Comparison of ENCODE assay signal across 26 cellular contexts in genomic region chr9:89330513-89330912, GRCh38. TPM values are rescaled to one million over a fixed set of nuclear protein-coding genes. Genes with fewer than 3 reads are reported as not detected.
DNase-seq lines count a peak whose midpoint lies in the region; ATAC-seq and TF ChIP-seq lines count a peak whose summit lies in the region.
"Had no signal": no experiment of that assay in that cellular context is flagged by ENCODE, and none has a peak within 500 bp of the region (broad histone marks: within the 10 kb centered on the region; RNA-seq: fewer than 3 reads in every experiment).

No MANE protein-coding gene starts in this region.

- H3K9me3 ChIP-seq in BE2C (no peaks in the 10 kb centered on the region), Panc1 (ENCODE audit: control insufficient read depth, insufficient read depth, low read depth, low read length) (no peaks in the 10 kb centered on the region)
- H3K9me3 ChIP-seq: A549, BLaER1 had no signal

- H3K4me3 ChIP-seq in BE2C (ENCODE audit: low read depth, low read length) (no peak overlapping the region), Panc1 (ENCODE audit: low read depth in 2 of 2, low read length in 2 of 2) (no peak overlapping the region)
- H3K4me3 ChIP-seq: A549, BLaER1, GM12878 had no signal

- no peak overlapping the region for H3K27ac ChIP-seq in Panc1 (ENCODE audit: low read length)
- H3K27ac ChIP-seq: 22Rv1, A549, BLaER1 had no signal

- TSS peak; percentile 13 for BruUV-seq in Panc1 (replicated peaks; lab: Mats Ljungman, UMichigan)

- CTCF ChIA-PET in Panc1 (lab: Charles Lee) = no interaction called here

- no peaks in the 10 kb centered on the region for H3K9me3 Mint-ChIP-seq in stimulated activated naive B cell treated with anti-CD40 and anti-IgM and Interleukin-4, amounts not matched to agents 10 μg/mL and 1 μg/mL and 100 μg/mL, for 72 hours
- H3K9me3 Mint-ChIP-seq: CD14-positive monocyte; CD4-positive, alpha-beta memory T cell; CD4-positive, CD25-positive, alpha-beta regulatory T cell; CD8-positive, alpha-beta memory T cell had no signal

- H3K4me1 Mint-ChIP-seq in stimulated activated naive B cell treated with anti-CD40 and anti-IgM and Interleukin-4, amounts not matched to agents 10 μg/mL and 1 μg/mL and 100 μg/mL, for 72 hours = peaks cover 0 to 4% of the 10 kb centered on the region in 2 donors

- TF ChIP-seq CTCF in BE2C (IDR thresholded peaks at IDR 0.05; ENCODE audit: low read depth, low read length) = no peak
- no peak for TF ChIP-seq CTCF in Panc1 (IDR thresholded peaks at IDR 0.05)
- TF ChIP-seq CTCF in GM20000 (IDR thresholded peaks at IDR 0.05; ENCODE audit: extremely low read depth, missing control alignments) = no peak

- H3K4me1 ChIP-seq in BE2C (0 out of 2 replicates have a peak, but pooled peaks cover 4% of the 10 kb centered on the region), Panc1 (ENCODE audit: control insufficient read depth, insufficient read depth, low read length) (no peaks in the 10 kb centered on the region)
- H3K4me1 ChIP-seq: A549, BLaER1 had no signal

- in situ Hi-C loops in Panc1 (cut with HindIII; ENCODE audit: low pct_unique_long_range_greater_than_20kb, low sequenced_read_pairs) = no loop called here

- POLR2A ChIA-PET in Panc1 (lab: Charles Lee) = no interaction called here

- no peaks in the 10 kb centered on the region for H3K27me3 Mint-ChIP-seq in stimulated activated naive B cell treated with anti-CD40 and anti-IgM and Interleukin-4, amounts not matched to agents 10 μg/mL and 1 μg/mL and 100 μg/mL, for 72 hours
- H3K27me3 Mint-ChIP-seq: B cell; CD4-positive, alpha-beta memory T cell; CD4-positive, CD25-positive, alpha-beta regulatory T cell; CD8-positive, alpha-beta memory T cell had no signal

- peaks cover 80% of the 10 kb centered on the region for H3K36me3 ChIP-seq in BE2C
- peaks cover 3% of the 10 kb centered on the region; the same call in 1 of the 2 replicates for H3K36me3 ChIP-seq in Panc1 (ENCODE audit: control insufficient read depth, insufficient read depth, low read length)

- H3K27me3 ChIP-seq in BE2C (no peaks in the 10 kb centered on the region), Panc1 (ENCODE audit: control insufficient read depth, insufficient read depth, low read length) (no peaks in the 10 kb centered on the region)
- H3K27me3 ChIP-seq: BLaER1 had no signal

- peak overlapping the region; percentile 56 for H3K27ac Mint-ChIP-seq in stimulated activated naive B cell treated with anti-CD40 and anti-IgM and Interleukin-4, amounts not matched to agents 10 μg/mL and 1 μg/mL and 100 μg/mL, for 72 hours
- H3K27ac Mint-ChIP-seq: B cell; CD14-positive monocyte; CD4-positive, CD25-positive, alpha-beta regulatory T cell had no signal

- H3K36me3 Mint-ChIP-seq in stimulated activated naive B cell treated with anti-CD40 and anti-IgM and Interleukin-4, amounts not matched to agents 10 μg/mL and 1 μg/mL and 100 μg/mL, for 72 hours = peaks cover 22 to 41% of the 10 kb centered on the region in 2 donors

- H3K4me3 Mint-ChIP-seq in stimulated activated naive B cell treated with anti-CD40 and anti-IgM and Interleukin-4, amounts not matched to agents 10 μg/mL and 1 μg/mL and 100 μg/mL, for 72 hours = no peak overlapping the region
- H3K4me3 Mint-ChIP-seq: B cell; CD14-positive monocyte; CD4-positive, alpha-beta memory T cell; CD4-positive, CD25-positive, alpha-beta regulatory T cell; CD8-positive, alpha-beta memory T cell had no signal

- DNase-seq in BE2C (peak; percentile 25), Panc1 (ENCODE audit: low read depth, low spot score) (no peak), kidney tubule cell (ENCODE audit: low spot score) (no peak), GM20000 (ENCODE audit: low spot score) (no peak)
- DNase-seq in stimulated activated naive B cell treated with anti-CD40 and anti-IgM and Interleukin-4, amounts not matched to agents 10 μg/mL and 1 μg/mL and 100 μg/mL, for 72 hours = no peak
- DNase-seq: AML-193; C1 segment of cervical spinal cord; CD4-positive, alpha-beta memory T cell; CD4-positive, CD25-positive, alpha-beta regulatory T cell; CD8-positive, alpha-beta memory T cell; COR-L47; DMS 273 treated with DMSO at 0.1 percent for 48 hours; DMS153; DMS53; DMS79; DND-41; EL; GDM1 had no signal

- intact Hi-C loops in Panc1 (cut with micrococcal nuclease; ENCODE audit: unreplicated experiment) = no loop called here

- ATAC-seq in Panc1 (no peak), SK-N-SH treated with all-trans-retinoic acid at 6 μM for 48 hours (no peak; the same call in 2 of the 3 replicates), GM18870 (IDR thresholded peaks at IDR 0.05; ENCODE audit: unreplicated experiment) (no peak)
- no peak for ATAC-seq in stimulated activated naive B cell treated with anti-CD40 and anti-IgM and Interleukin-4, amounts not matched to agents 10 μg/mL and 1 μg/mL and 100 μg/mL, for 72 hours (replicated peaks)
- ATAC-seq: A549, GM12878 had no signal

TF ChIP-seq in SK-N-SH treated with all-trans-retinoic acid at 6 μM for 48 hours, 23 proteins besides CTCF, POLR2A, EP300 and RAD21:
- TF ChIP-seq ZNF565 (CRISPR knock-in tag; conservative IDR thresholded peaks at IDR 0.05; ENCODE audit: low read depth) (no peak), TCF4 (CRISPR knock-in tag; IDR thresholded peaks at IDR 0.05; ENCODE audit: borderline replicate concordance) (0 out of 2 replicates have a peak, but pooled peaks have one; percentile 12)

RNA-seq across cellular contexts. Expression of gene SECISBP2, which starts 12.2 kb away (rescaled TPM):
- polyA plus RNA-seq in BE2C (2012; ENCODE audit: insufficient read depth, insufficient read length, low read depth) = 45.0 TPM
- total RNA-seq in Panc1 (2021; ENCODE audit: unreplicated experiment) = 17.7 TPM
- 16.7 TPM for polyA plus RNA-seq in Panc1 (2012; ENCODE audit: insufficient read length)

RNA-seq across cellular contexts. Expression of gene CKS2, which starts 19.5 kb away (rescaled TPM):
- polyA plus RNA-seq in BE2C (2012; ENCODE audit: insufficient read depth, insufficient read length, low read depth) = 83.5 TPM
- total RNA-seq in Panc1 (2021; ENCODE audit: unreplicated experiment) = 132 TPM
- 74.9 TPM for polyA plus RNA-seq in Panc1 (2012; ENCODE audit: insufficient read length)
